In genomic region chrX:101206471-101206870, GRCh38 we compare ENCODE assay signal across 8 cellular contexts. TPM values are rescaled to one million over a fixed set of nuclear protein-coding genes. Genes with fewer than 3 reads are reported as not detected.
A peak's percentile ranks its signal among the peaks of the same experiment; 100 is the strongest.
DNase-seq lines count a peak whose midpoint lies in the region; ATAC-seq, FAIRE-seq and TF ChIP-seq lines count a peak whose summit lies in the region.

No MANE protein-coding gene starts in this region.

- no peaks in the 10 kb centered on the region for H3K9me3 ChIP-seq in heart left ventricle
- H3K9me3 ChIP-seq in Loucy (ENCODE audit: insufficient read depth, low read depth, low read length), result no peaks in the 10 kb centered on the region
- no peaks in the 10 kb centered on the region for H3K9me3 ChIP-seq in adipocyte (ENCODE audit: control insufficient read depth, low read length)
- no peaks in the 10 kb centered on the region for H3K9me3 ChIP-seq in MG63

- ATAC-seq in heart left ventricle (no peak), Right ventricle myocardium inferior (no peak), memory B cell (ENCODE audit: low read depth) (peak; percentile 60)

- FAIRE-seq in H54 (lab: Jason Lieb, UNC), result no peak

- H3K27me3 ChIP-seq in heart left ventricle (peaks cover 0 to 16% (median 0%) of the 10 kb centered on the region in 9 donors), Loucy (ENCODE audit: insufficient read depth, low read length, poor library complexity, severe bottlenecking) (no peaks in the 10 kb centered on the region), adipocyte (replicated peaks; ENCODE audit: control insufficient read depth, insufficient read depth, low read length) (peaks cover 8% of the 10 kb centered on the region), MG63 (no peaks in the 10 kb centered on the region)

- no peak overlapping the region for H2AFZ ChIP-seq in Loucy (ENCODE audit: low read length)

- H3K27ac ChIP-seq in heart left ventricle, result no peak overlapping the region

- H3K4me2 ChIP-seq in Loucy (ENCODE audit: low read depth, low read length, poor library complexity, severe bottlenecking), result no peak overlapping the region

- WGBS in heart left ventricle, 4 donors, result 36 to 47% (median 41%) methylated on average over 3 of the region's 3 CpGs

- H3K9me3 Mint-ChIP-seq in memory B cell, result no peaks in the 10 kb centered on the region

- peaks cover 5% of the 10 kb centered on the region for H3K4me1 Mint-ChIP-seq in memory B cell

- H4K20me1 ChIP-seq in Loucy (ENCODE audit: insufficient read depth, low read length, poor library complexity, severe bottlenecking), result no peaks in the 10 kb centered on the region

- intact Hi-C loops in heart left ventricle (cut with DNase I) (loop anchor here in 3 of 10 donors (10.0 kb wide), 3 partner anchors 312 to 532 kb away; no protein-coding TSS in a partner anchor), Right ventricle myocardium inferior (cut with DNase I) (loop anchor here (2.0 kb wide), 1 partner anchor 312 kb away; no protein-coding TSS in a partner anchor)

- H3K4me3 Mint-ChIP-seq in memory B cell, result no peak overlapping the region

- no peaks in the 10 kb centered on the region for H3K27me3 Mint-ChIP-seq in memory B cell

- DNase-seq in heart left ventricle (no peak), Right ventricle myocardium inferior (ENCODE audit: missing footprints) (no peak), H54 (ENCODE audit: insufficient read length, low spot score) (peak; percentile 9), adipocyte (ENCODE audit: low read depth) (peak; percentile 59), memory B cell (ENCODE audit: low spot score in 2 of 2) (peak in 1 of 2 donors; percentile 1), T1000 (lab: John Stamatoyannopoulos, UW) (no peak), MG63 (no peak)

- no peak overlapping the region for H3K27ac Mint-ChIP-seq in memory B cell

- no peaks in the 10 kb centered on the region for H3K36me3 Mint-ChIP-seq in memory B cell

- H3K9me2 ChIP-seq in Loucy (replicated peaks; ENCODE audit: low read depth, low read length), result no peaks in the 10 kb centered on the region

- TF ChIP-seq POLR2A in heart left ventricle (IDR thresholded peaks at IDR 0.05) (no peak), H54 (IDR thresholded peaks at IDR 0.05; ENCODE audit: low read depth, low read length) (no peak)

- H3K4me1 ChIP-seq in heart left ventricle (no peaks in the 10 kb centered on the region), Loucy (ENCODE audit: insufficient read depth, low read length, poor library complexity, severe bottlenecking) (peaks cover 12% of the 10 kb centered on the region), adipocyte (ENCODE audit: control insufficient read depth, insufficient read depth, low read length) (no peaks in the 10 kb centered on the region)

- no peaks in the 10 kb centered on the region for H3F3A ChIP-seq in Loucy (ENCODE audit: low read depth)

- H3K79me2 ChIP-seq in Loucy (ENCODE audit: insufficient read depth, low read length), result no peaks in the 10 kb centered on the region

- H3K4me3 ChIP-seq in heart left ventricle (no peak overlapping the region), Loucy (ENCODE audit: low read length, poor library complexity, severe bottlenecking) (no peak overlapping the region), adipocyte (ENCODE audit: low read length) (no peak overlapping the region), MG63 (no peak overlapping the region)

- H3K9ac ChIP-seq in Loucy (ENCODE audit: low read depth, low read length, poor library complexity, severe bottlenecking) (no peak overlapping the region), adipocyte (ENCODE audit: low read length) (no peak overlapping the region)

- peak in 8 of 12 donors; percentile 11 to 31 (median 20) for TF ChIP-seq CTCF in heart left ventricle (IDR thresholded peaks at IDR 0.05)
- TF ChIP-seq CTCF in Loucy (conservative IDR thresholded peaks at IDR 0.05; ENCODE audit: low read length), result peak; percentile 55

- H3K36me3 ChIP-seq in heart left ventricle (no peaks in the 10 kb centered on the region), Loucy (ENCODE audit: insufficient read depth, low read length) (no peaks in the 10 kb centered on the region), adipocyte (ENCODE audit: control insufficient read depth, insufficient read depth, low read length, severe bottlenecking) (no peaks in the 10 kb centered on the region), MG63 (no peaks in the 10 kb centered on the region)

RNA-seq across cellular contexts. Expression of gene DRP2, which starts 13.1 kb away (rescaled TPM):
- total RNA-seq in heart left ventricle, result under 1 TPM in 5 of 9 donors, not detected in 4; 0.05 to 0.11 (median 0.08) TPM
- polyA plus RNA-seq in heart left ventricle, result under 1 TPM; 0.01 to 0.04 TPM
- not detected for total RNA-seq in Right ventricle myocardium inferior
- not detected in 2 replicates for total RNA-seq in MG63 (2014; rRNA removed; shearing (Covaris generic); ENCODE audit: low replicate concordance)

Comparison
In these comparisons a context has a peak if more than half of its experiments do, and no peak if none do; other contexts are left out.
1. DNase-seq: peak in H54 (single experiment) and adipocyte (single experiment); none in heart left ventricle (0 of 5), Right ventricle myocardium inferior (single experiment), T1000 (single experiment) and MG63 (single experiment).